Comparison of ENCODE assay signal across 8 cellular contexts in the genomic region with DNA sequence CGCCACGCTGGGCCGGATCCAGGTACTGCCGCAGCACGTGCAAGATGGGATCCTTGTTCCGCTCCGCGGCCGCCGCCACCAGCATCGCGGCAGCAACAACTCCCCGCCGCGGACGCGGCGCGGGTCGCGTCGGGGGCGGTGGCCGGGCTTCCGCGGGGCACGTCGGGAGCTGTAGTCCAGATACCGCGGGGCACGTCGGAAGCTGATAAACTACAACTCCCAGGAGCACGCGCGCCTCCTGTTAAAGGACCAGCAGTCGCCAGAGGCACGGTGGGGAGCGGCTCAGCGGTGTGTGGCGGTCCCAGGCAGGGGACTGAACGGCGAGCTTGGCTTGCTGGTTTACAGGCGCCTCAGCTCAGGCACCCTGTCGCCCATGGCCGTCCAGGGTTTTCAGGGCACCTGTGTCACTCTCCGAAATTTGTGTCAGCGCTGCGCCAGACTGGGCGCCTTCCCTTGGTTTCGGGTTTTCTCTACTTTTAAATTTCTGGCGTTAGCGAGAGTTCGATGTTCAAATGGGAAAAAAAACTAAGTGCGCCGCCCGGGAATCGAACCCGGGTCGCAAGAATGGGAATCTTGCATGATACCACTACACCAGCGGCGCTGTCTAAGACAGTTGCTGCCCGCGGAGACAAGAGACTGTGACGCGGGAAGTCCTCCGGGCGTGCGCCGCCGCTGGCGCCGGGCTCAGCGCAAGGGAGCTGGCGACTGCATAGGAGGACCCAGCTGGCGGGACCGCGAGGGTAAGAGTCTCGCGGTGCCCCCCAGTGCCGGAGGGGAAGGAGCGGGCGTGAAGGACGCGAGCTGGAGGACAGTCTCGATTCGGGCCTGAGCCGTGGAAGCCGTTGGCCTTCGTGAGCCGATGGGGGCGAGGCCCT. TPM values are rescaled to one million over a fixed set of nuclear protein-coding genes. Genes with fewer than 3 reads are reported as not detected.
DNase-seq lines count a peak whose midpoint lies in the region; ATAC-seq and TF ChIP-seq lines count a peak whose summit lies in the region.

METTL26 (minus strand) TSS at position 100 of the 875 bp plus-strand sequence; CDS start at position 85, 15 bp downstream.

- H3K4me1 ChIP-seq in psoas muscle, result peaks cover 23% of the 10 kb centered on the region
- H3K4me1 ChIP-seq in urinary bladder (ENCODE audit: insufficient read depth), result peaks cover 3% of the 10 kb centered on the region

- intact Hi-C loops in left ventricle myocardium superior (cut with micrococcal nuclease), result no loop called here
- intact Hi-C loops in psoas muscle (cut with DNase I), result no loop called here

- H3K4me3 Mint-ChIP-seq in T-helper 17 cell, result peak within 1 kb of the TSS; percentile 97

- H3K36me3 Mint-ChIP-seq in T-helper 17 cell (ENCODE audit: low read depth), result peaks cover 2% of the 10 kb centered on the region

- H3K27ac ChIP-seq in psoas muscle, result peak within 1 kb of the TSS; percentile 90
- H3K27ac ChIP-seq in urinary bladder (ENCODE audit: low read depth), result peak within 1 kb of the TSS; percentile 93

- H3K9me3 ChIP-seq in T-helper 17 cell (ENCODE audit: control insufficient read depth, low read length, poor library complexity, severe bottlenecking), result no peaks in the 10 kb centered on the region
- no peaks in the 10 kb centered on the region for H3K9me3 ChIP-seq in psoas muscle

- H3K27me3 Mint-ChIP-seq in T-helper 17 cell, result peaks cover 7% of the 10 kb centered on the region

- H3K27me3 ChIP-seq in psoas muscle (ENCODE audit: insufficient read depth in 3 of 3, low read length in 2 of 3), result no peaks in the 10 kb centered on the region

- ATAC-seq in GM18498 (IDR thresholded peaks at IDR 0.05; ENCODE audit: unreplicated experiment) (peak; percentile 75), HG02938 (IDR thresholded peaks at IDR 0.05; ENCODE audit: unreplicated experiment) (peak; percentile 69), T-helper 17 cell (peak; percentile 91), left ventricle myocardium superior (peak; percentile 86), psoas muscle (peak; percentile 86 to 91 (median 88))

- peak within 1 kb of the TSS; percentile 100 for H3K27ac Mint-ChIP-seq in T-helper 17 cell

- 0 to 1% (median 0%) methylated on average over 80 to 91 of the region's 91 CpGs for WGBS in psoas muscle, 3 donors
- under 1% methylated on average over 91 of the region's 91 CpGs for WGBS in urinary bladder

- H3K36me3 ChIP-seq in psoas muscle (ENCODE audit: insufficient read depth in 1 of 2, low read depth in 1 of 2) (peaks cover 0 to 13% of the 10 kb centered on the region in 2 donors), urinary bladder (ENCODE audit: insufficient read depth) (no peaks in the 10 kb centered on the region)

- H3K4me1 Mint-ChIP-seq in T-helper 17 cell, result peaks cover 9% of the 10 kb centered on the region

- TF ChIP-seq CTCF in psoas muscle (IDR thresholded peaks at IDR 0.05), result no peak

- DNase-seq in NCI-H187 (lab: John Stamatoyannopoulos, UW) (peak; percentile 95 to 96), T-helper 17 cell (peak; percentile 88 to 90 (median 89)), amygdala (lab: John Stamatoyannopoulos, UW) (peak; percentile 85 to 100 (median 96)), left ventricle myocardium superior (peak; percentile 98), psoas muscle (peak; percentile 97 to 98)

- peak within 1 kb of the TSS; percentile 78 for H3K4me3 ChIP-seq in psoas muscle
- H3K4me3 ChIP-seq in urinary bladder (ENCODE audit: low read depth, low read length), result peak within 1 kb of the TSS; percentile 89

RNA-seq across cellular contexts. Expression of gene METTL26, which starts in this region (rescaled TPM):
- total RNA-seq in T-helper 17 cell (10 to 100 TPM; 39.2 to 40.4 TPM), left ventricle myocardium superior (62.2 TPM), psoas muscle (10 to 100 TPM; 42.4 to 55.6 (median 48.4) TPM), urinary bladder (26.7 TPM)
- polyA plus RNA-seq in psoas muscle (10 to 100 TPM; 90.8 to 97.8 (median 96.4) TPM), urinary bladder (135 TPM)

Comparison
In these comparisons a context has a peak if more than half of its experiments do, and no peak if none do; other contexts are left out.
1. Peak in every context shown above with its lines: DNase-seq, ATAC-seq, H3K4me3 ChIP-seq and H3K27ac ChIP-seq.